ENCODE assay signal across 18 cellular contexts in the genomic region with DNA sequence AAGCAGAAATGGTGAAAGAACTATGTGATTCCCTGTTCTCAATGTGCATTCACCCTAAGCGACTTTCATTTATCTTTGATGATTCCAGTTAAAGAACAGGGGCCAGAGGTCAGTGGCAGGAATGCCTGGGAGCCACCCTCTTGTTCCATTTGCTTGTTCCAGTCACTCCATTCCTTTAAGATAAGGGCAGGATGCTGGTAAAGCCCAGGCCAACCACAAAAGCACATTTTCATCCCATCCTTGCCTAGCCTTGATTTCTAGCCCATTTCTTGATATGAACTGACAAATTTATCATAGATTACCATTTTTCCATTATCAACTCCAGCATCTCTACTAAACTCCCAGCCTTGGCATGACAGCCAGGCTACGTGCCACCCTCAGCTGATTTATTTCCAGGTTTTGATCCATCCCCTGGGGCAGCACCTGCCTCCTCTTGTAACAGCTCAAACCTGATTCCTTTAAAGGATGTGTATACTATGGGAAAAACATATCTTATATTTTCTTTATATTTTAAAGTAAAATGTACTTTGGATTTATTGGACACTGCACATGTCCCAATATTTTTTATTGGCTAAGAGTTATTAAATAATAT. TPM values are rescaled to one million over a fixed set of nuclear protein-coding genes. Genes with fewer than 3 reads are reported as not detected.
DNase-seq lines count a peak whose midpoint lies in the region; ATAC-seq and TF ChIP-seq lines count a peak whose summit lies in the region.
"Had no signal": no experiment of that assay in that cellular context is flagged by ENCODE, and none has a peak within 500 bp of the region (broad histone marks: within the 10 kb centered on the region; RNA-seq: fewer than 3 reads in every experiment).

No MANE protein-coding gene starts in this region.

- peak overlapping the region; percentile 67 for H3K27ac Mint-ChIP-seq in Caco-2 (ENCODE audit: unreplicated experiment)
- H3K27ac Mint-ChIP-seq in WTC11: peak overlapping the region; percentile 49
- H3K27ac Mint-ChIP-seq in nephron: peak overlapping the region; percentile 21 to 69 (median 66)
- no peak overlapping the region for H3K27ac Mint-ChIP-seq in activated T-helper 1 cell treated with anti-CD3 and anti-CD28 coated beads, Interleukin-12 subunit alpha, Interleukin-12 subunit beta, Interleukin-2, Interleukin-4 antibody, amounts not matched to agents 30 ng/mL and 10 ng/mL and 1 ng/mL, durations not matched to agents 14 hours and 24 hours and 36 hours
- peak overlapping the region in 1 of 3 experiments; percentile 54; a peak in 2 of 7 replicates for H3K27ac Mint-ChIP-seq in H9
- H3K27ac Mint-ChIP-seq: naive B cell; T-helper 2 cell treated with Interferon-gamma antibody and Interleukin-4, amounts not matched to agents 5 μg/mL and 100 μg/mL, for 36 hours had no signal

- H4K91ac ChIP-seq in H9 (ENCODE audit: insufficient read length, low read depth, low read length): no peak overlapping the region

- CTCF ChIA-PET in Caco-2 (lab: Charles Lee): no interaction called here
- CTCF ChIA-PET in WTC11 (lab: Charles Lee): no interaction called here

- H3K4me1 Mint-ChIP-seq in Caco-2 (ENCODE audit: low read depth, unreplicated experiment): peaks cover 27% of the 10 kb centered on the region
- H3K4me1 Mint-ChIP-seq in WTC11: peaks cover 33% of the 10 kb centered on the region
- H3K4me1 Mint-ChIP-seq in nephron: peaks cover 10% of the 10 kb centered on the region
- no peaks in the 10 kb centered on the region for H3K4me1 Mint-ChIP-seq in activated T-helper 1 cell treated with anti-CD3 and anti-CD28 coated beads, Interleukin-12 subunit alpha, Interleukin-12 subunit beta, Interleukin-2, Interleukin-4 antibody, amounts not matched to agents 30 ng/mL and 10 ng/mL and 1 ng/mL, durations not matched to agents 14 hours and 24 hours and 36 hours (ENCODE audit: low read depth)
- peaks cover 35 to 36% of the 10 kb centered on the region in 2 experiments for H3K4me1 Mint-ChIP-seq in H9

- H3K9ac ChIP-seq in H9 (ENCODE audit: extremely low read depth, insufficient read length, low read length): no peak overlapping the region

- no peak overlapping the region for H3K4me2 ChIP-seq in H9 (ENCODE audit: insufficient read depth, insufficient read length, low read length)

- no peaks in the 10 kb centered on the region for H4K20me1 ChIP-seq in H9 (ENCODE audit: control insufficient read depth, insufficient read depth, insufficient read length)

- no peak overlapping the region for H4K5ac ChIP-seq in H9 (ENCODE audit: insufficient read length, low read depth, low read length)

- no peak overlapping the region for H2AK5ac ChIP-seq in H9 (ENCODE audit: insufficient read length, low read length)

- no peak overlapping the region for H2BK15ac ChIP-seq in H9 (ENCODE audit: low read depth, low read length)

- H3K27ac ChIP-seq in left ventricle myocardium inferior (replicated peaks) (peak overlapping the region; percentile 2), H9 (ENCODE audit: insufficient read length, low read depth, low read length) (no peak overlapping the region)
- H3K27ac ChIP-seq: uterus had no signal

- peaks cover 10% of the 10 kb centered on the region; the same call in 1 of the 2 replicates for H3K79me2 ChIP-seq in H9 (ENCODE audit: insufficient read depth, low read length)

- no peak overlapping the region for H2BK20ac ChIP-seq in H9 (ENCODE audit: low read depth, low read length, poor library complexity, severe bottlenecking)

- ATAC-seq in WTC11: no peak
- ATAC-seq in GM21526 (IDR thresholded peaks at IDR 0.05; ENCODE audit: low FRiP score, unreplicated experiment): no peak
- ATAC-seq: PC-3 had no signal

- H3K27me3 ChIP-seq in Caco-2 (replicated peaks; ENCODE audit: control insufficient read depth, insufficient read depth, low read length): no peaks in the 10 kb centered on the region
- H3K27me3 ChIP-seq in left ventricle myocardium inferior (ENCODE audit: low read depth): no peaks in the 10 kb centered on the region
- H3K27me3 ChIP-seq in H9 (ENCODE audit: insufficient read depth, low read length): no peaks in the 10 kb centered on the region
- H3K27me3 ChIP-seq: uterus had no signal

- H3K23ac ChIP-seq in H9 (ENCODE audit: insufficient read length, low read depth, low read length): no peak overlapping the region

- H3K4me3 Mint-ChIP-seq in Caco-2 (ENCODE audit: unreplicated experiment): peak overlapping the region; percentile 40
- H3K4me3 Mint-ChIP-seq in WTC11: no peak overlapping the region
- H3K4me3 Mint-ChIP-seq in nephron: no peak overlapping the region
- H3K4me3 Mint-ChIP-seq in activated T-helper 1 cell treated with anti-CD3 and anti-CD28 coated beads, Interleukin-12 subunit alpha, Interleukin-12 subunit beta, Interleukin-2, Interleukin-4 antibody, amounts not matched to agents 30 ng/mL and 10 ng/mL and 1 ng/mL, durations not matched to agents 14 hours and 24 hours and 36 hours: no peak overlapping the region
- no peak overlapping the region for H3K4me3 Mint-ChIP-seq in H9
- H3K4me3 Mint-ChIP-seq: CD14-positive monocyte; T-helper 2 cell treated with Interferon-gamma antibody and Interleukin-4, amounts not matched to agents 5 μg/mL and 100 μg/mL, for 36 hours had no signal

- no peak overlapping the region for H3T11ph ChIP-seq in H9 (ENCODE audit: low read length)

- H3K36me3 ChIP-seq in Caco-2 (ENCODE audit: control insufficient read depth, insufficient read depth, low read length) (no peaks in the 10 kb centered on the region), left ventricle myocardium inferior (peaks cover 4% of the 10 kb centered on the region)
- H3K36me3 ChIP-seq: uterus had no signal

- no peak overlapping the region for H3K4ac ChIP-seq in H9 (ENCODE audit: low read depth, low read length)

- peaks cover 9% of the 10 kb centered on the region for H3K79me1 ChIP-seq in H9 (ENCODE audit: insufficient read depth, low read depth, low read length, poor library complexity, severe bottlenecking)

- H3K36me3 Mint-ChIP-seq in Caco-2 (ENCODE audit: insufficient read depth, unreplicated experiment): peaks cover 60% of the 10 kb centered on the region
- peaks cover 28% of the 10 kb centered on the region for H3K36me3 Mint-ChIP-seq in WTC11
- peaks cover 64% of the 10 kb centered on the region for H3K36me3 Mint-ChIP-seq in nephron (ENCODE audit: low read depth)
- H3K36me3 Mint-ChIP-seq in activated T-helper 1 cell treated with anti-CD3 and anti-CD28 coated beads, Interleukin-12 subunit alpha, Interleukin-12 subunit beta, Interleukin-2, Interleukin-4 antibody, amounts not matched to agents 30 ng/mL and 10 ng/mL and 1 ng/mL, durations not matched to agents 14 hours and 24 hours and 36 hours (ENCODE audit: low read depth): peaks cover 6% of the 10 kb centered on the region
- H3K36me3 Mint-ChIP-seq in H9 (ENCODE audit: insufficient read depth in 1 of 3, low read depth in 3 of 3): peaks cover 8 to 28% (median 20%) of the 10 kb centered on the region in 3 experiments

- no peak overlapping the region for H2BK120ac ChIP-seq in H9 (ENCODE audit: low read depth, low read length, poor library complexity, severe bottlenecking)

- DNase-seq in Caco-2 (peak; percentile 72 to 76), WTC11 (ENCODE audit: low spot score) (no peak), left ventricle myocardium inferior (no peak), H9 (no peak)
- DNase-seq in activated T-helper 1 cell treated with anti-CD3 and anti-CD28 coated beads, Interleukin-12 subunit alpha, Interleukin-12 subunit beta, Interleukin-2, Interleukin-4 antibody, amounts not matched to agents 30 ng/mL and 10 ng/mL and 1 ng/mL, durations not matched to agents 14 hours and 24 hours and 36 hours (ENCODE audit: low spot score): no peak
- no peak for DNase-seq in activated effector memory CD4-positive, alpha-beta T cell treated with Interleukin-2 at 50 U/mL for 16 hours
- DNase-seq: activated CD4-positive, CD25-positive, alpha-beta regulatory T cell treated with anti-CD3 and anti-CD28 coated beads, Interleukin-2, amount 50 U/mL, for 72 hours; effector CD4-positive, alpha-beta T cell; KBM-7; naive B cell; NCI-H1092; NCI-H526 treated with DMSO at 0.1 percent for 48 hours; PC-3; uterus had no signal

- no peaks in the 10 kb centered on the region for H3K9me3 ChIP-seq in Caco-2
- peaks cover 7% of the 10 kb centered on the region for H3K9me3 ChIP-seq in left ventricle myocardium inferior (replicated peaks)
- H3K9me3 ChIP-seq in H9 (ENCODE audit: control insufficient read depth, low read depth, low read length): no peaks in the 10 kb centered on the region
- H3K9me3 ChIP-seq: uterus had no signal

- H3K56ac ChIP-seq in H9 (ENCODE audit: insufficient read length, low read depth, low read length): no peak overlapping the region

- no TSS peak for BruUV-seq in Caco-2 (replicated peaks; lab: Mats Ljungman, UMichigan)

- POLR2A ChIA-PET in Caco-2 (lab: Charles Lee): no interaction called here
- POLR2A ChIA-PET in WTC11 (lab: Charles Lee): no interaction called here

- intact Hi-C loops in Caco-2 (cut with micrococcal nuclease; ENCODE audit: unreplicated experiment) (loop anchor here (1.0 to 2.0 kb wide), 3 partner anchors 18 to 247 kb away; no protein-coding TSS in a partner anchor), left ventricle myocardium inferior (cut with micrococcal nuclease) (no loop called here)
- intact Hi-C loops in activated T-helper 1 cell treated with anti-CD3 and anti-CD28 coated beads, Interleukin-12 subunit alpha, Interleukin-12 subunit beta, Interleukin-2, Interleukin-4 antibody, amounts not matched to agents 30 ng/mL and 10 ng/mL and 1 ng/mL, durations not matched to agents 14 hours and 24 hours and 36 hours (cut with micrococcal nuclease): no loop called here

- no peak overlapping the region for H2BK5ac ChIP-seq in H9 (ENCODE audit: insufficient read length, low read length)

- no peak overlapping the region for H2BK12ac ChIP-seq in H9 (ENCODE audit: insufficient read length, low read depth, low read length)

- peaks cover 41% of the 10 kb centered on the region for H3K4me1 ChIP-seq in Caco-2
- H3K4me1 ChIP-seq in left ventricle myocardium inferior: peaks cover 53% of the 10 kb centered on the region
- H3K4me1 ChIP-seq in H9 (ENCODE audit: insufficient read depth, low read length): peaks cover 3% of the 10 kb centered on the region; the same call in 1 of the 2 replicates
- H3K4me1 ChIP-seq: uterus had no signal

- H3K14ac ChIP-seq in H9 (ENCODE audit: insufficient read depth, low read length): no peak overlapping the region

- H3K18ac ChIP-seq in H9 (ENCODE audit: insufficient read length, low read depth, low read length): no peak overlapping the region

- H3K23me2 ChIP-seq in H9 (ENCODE audit: insufficient read length, low read depth, low read length, poor library complexity, severe bottlenecking): no peaks in the 10 kb centered on the region

- no CpG with 5 or more reads among the region's 2 CpGs for WGBS in H9 (ENCODE audit: extremely low coverage, insufficient read length, low lambda C conversion rate)

- H3K9me3 Mint-ChIP-seq in Caco-2 (ENCODE audit: unreplicated experiment): no peaks in the 10 kb centered on the region
- H3K9me3 Mint-ChIP-seq in WTC11: peaks cover 9% of the 10 kb centered on the region
- H3K9me3 Mint-ChIP-seq in nephron: peaks cover 10% of the 10 kb centered on the region
- no peaks in the 10 kb centered on the region for H3K9me3 Mint-ChIP-seq in activated T-helper 1 cell treated with anti-CD3 and anti-CD28 coated beads, Interleukin-12 subunit alpha, Interleukin-12 subunit beta, Interleukin-2, Interleukin-4 antibody, amounts not matched to agents 30 ng/mL and 10 ng/mL and 1 ng/mL, durations not matched to agents 14 hours and 24 hours and 36 hours
- peaks cover 4 to 5% of the 10 kb centered on the region in 2 experiments; a peak in 3 of 5 replicates for H3K9me3 Mint-ChIP-seq in H9
- H3K9me3 Mint-ChIP-seq: T-helper 2 cell treated with Interferon-gamma antibody and Interleukin-4, amounts not matched to agents 5 μg/mL and 100 μg/mL, for 36 hours had no signal

- H3K4me3 ChIP-seq in Caco-2 (ENCODE audit: low read depth, low read length) (no peak overlapping the region), left ventricle myocardium inferior (no peak overlapping the region)
- H3K4me3 ChIP-seq: uterus had no signal

- H4K8ac ChIP-seq in H9 (replicated peaks; ENCODE audit: insufficient read length, low read depth, low read length): no peak overlapping the region

- H3K27me3 Mint-ChIP-seq in Caco-2 (ENCODE audit: insufficient read depth, unreplicated experiment) (no peaks in the 10 kb centered on the region), WTC11 (ENCODE audit: low read depth) (no peaks in the 10 kb centered on the region), nephron (ENCODE audit: low read depth) (no peaks in the 10 kb centered on the region), H9 (ENCODE audit: low read depth) (no peaks in the 10 kb centered on the region)
- no peaks in the 10 kb centered on the region for H3K27me3 Mint-ChIP-seq in activated T-helper 1 cell treated with anti-CD3 and anti-CD28 coated beads, Interleukin-12 subunit alpha, Interleukin-12 subunit beta, Interleukin-2, Interleukin-4 antibody, amounts not matched to agents 30 ng/mL and 10 ng/mL and 1 ng/mL, durations not matched to agents 14 hours and 24 hours and 36 hours (ENCODE audit: insufficient read depth)
- H3K27me3 Mint-ChIP-seq: naive B cell had no signal

- H2AFZ ChIP-seq in H9 (ENCODE audit: low read length): no peak overlapping the region

- TF ChIP-seq CTCF in Caco-2 (IDR thresholded peaks at IDR 0.05; ENCODE audit: insufficient read depth in 1 of 2, low read depth in 1 of 2, low read length in 1 of 2, severe bottlenecking in 1 of 2, unreplicated experiment in 1 of 2) (no peak), WTC11 (IDR thresholded peaks at IDR 0.05) (no peak), left ventricle myocardium inferior (IDR thresholded peaks at IDR 0.05; ENCODE audit: borderline replicate concordance) (no peak), nephron (IDR thresholded peaks at IDR 0.05; ENCODE audit: unreplicated experiment in 3 of 3) (no peak), H9 (conservative IDR thresholded peaks at IDR 0.05) (no peak)

RNA-seq across cellular contexts. Expression of a gene that starts 19.2 kb away (rescaled TPM):
- 246 and 251 TPM in 2 replicates for total RNA-seq in Caco-2 (2022)
- 151 to 165 TPM (median 155 TPM) in 3 replicates for total RNA-seq in WTC11 (2021)
- total RNA-seq in left ventricle myocardium inferior: 168 TPM
- 51.0 and 53.4 TPM in 2 replicates for total RNA-seq in activated T-helper 1 cell treated with anti-CD3 and anti-CD28 coated beads, Interleukin-12 subunit alpha, Interleukin-12 subunit beta, Interleukin-2, Interleukin-4 antibody, amounts not matched to agents 30 ng/mL and 10 ng/mL and 1 ng/mL, durations not matched to agents 14 hours and 24 hours and 36 hours
- 183 and 188 TPM in 2 replicates for total RNA-seq in H9 (2021)

Comparison
In these comparisons a context has a peak if more than half of its experiments do, and no peak if none do; other contexts are left out.
1. DNase-seq: peak in Caco-2 (2 of 2); none in WTC11 (single experiment), left ventricle myocardium inferior (single experiment), activated T-helper 1 cell treated with anti-CD3 and anti-CD28 coated beads, Interleukin-12 subunit alpha, Interleukin-12 subunit beta, Interleukin-2, Interleukin-4 antibody, amounts not matched to agents 30 ng/mL and 10 ng/mL and 1 ng/mL, durations not matched to agents 14 hours and 24 hours and 36 hours (single experiment), activated effector memory CD4-positive, alpha-beta T cell treated with Interleukin-2 at 50 U/mL for 16 hours (single experiment) and H9 (single experiment).